8 cellular contexts compared by ENCODE assay signal in the genomic region with DNA sequence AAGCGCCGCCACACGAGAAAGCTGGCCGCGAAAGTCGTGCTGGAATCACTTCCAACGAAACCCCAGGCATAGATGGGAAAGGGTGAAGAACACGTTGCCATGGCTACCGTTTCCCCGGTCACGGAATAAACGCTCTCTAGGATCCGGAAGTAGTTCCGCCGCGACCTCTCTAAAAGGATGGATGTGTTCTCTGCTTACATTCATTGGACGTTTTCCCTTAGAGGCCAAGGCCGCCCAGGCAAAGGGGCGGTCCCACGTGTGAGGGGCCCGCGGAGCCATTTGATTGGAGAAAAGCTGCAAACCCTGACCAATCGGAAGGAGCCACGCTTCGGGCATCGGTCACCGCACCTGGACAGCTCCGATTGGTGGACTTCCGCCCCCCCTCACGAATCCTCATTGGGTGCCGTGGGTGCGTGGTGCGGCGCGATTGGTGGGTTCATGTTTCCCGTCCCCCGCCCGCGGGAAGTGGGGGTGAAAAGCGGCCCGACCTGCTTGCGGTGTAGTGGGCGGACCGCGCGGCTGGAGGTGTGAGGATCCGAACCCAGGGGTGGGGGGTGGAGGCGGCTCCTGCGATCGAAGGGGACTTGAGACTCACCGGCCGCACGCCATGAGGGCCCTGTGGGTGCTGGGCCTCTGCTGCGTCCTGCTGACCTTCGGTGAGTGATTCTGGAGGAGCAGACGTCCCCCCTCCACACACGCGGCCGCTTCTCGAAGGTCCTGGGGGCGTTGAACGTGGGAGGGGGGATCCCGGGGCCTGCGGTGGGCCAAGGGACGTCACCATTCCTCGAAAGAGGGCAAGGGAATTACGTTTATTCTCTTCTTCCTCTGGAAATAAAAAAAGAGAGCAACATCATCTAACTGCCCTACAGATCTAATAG. TPM values are rescaled to one million over a fixed set of nuclear protein-coding genes. Genes with fewer than 3 reads are reported as not detected.
DNase-seq lines count a peak whose midpoint lies in the region; ATAC-seq, FAIRE-seq and TF ChIP-seq lines count a peak whose summit lies in the region.

A gene (plus strand): TSS at position 502 of the 878 bp plus-strand sequence. CDS start 106 bp downstream, at position 608.

- H3K36me3 ChIP-seq in Loucy (ENCODE audit: insufficient read depth, low read length): peaks cover 30% of the 10 kb centered on the region

- H3K4me1 ChIP-seq in Loucy (ENCODE audit: insufficient read depth, low read length, poor library complexity, severe bottlenecking): peaks cover 46% of the 10 kb centered on the region

- peak within 1 kb of the TSS; percentile 95 for H3K4me2 ChIP-seq in Loucy (ENCODE audit: low read depth, low read length, poor library complexity, severe bottlenecking)

- peak within 1 kb of the TSS; percentile 99 for H3K9ac ChIP-seq in Loucy (ENCODE audit: low read depth, low read length, poor library complexity, severe bottlenecking)

- H2AFZ ChIP-seq in Loucy (ENCODE audit: low read length): peak within 1 kb of the TSS; percentile 90

- peaks cover 6% of the 10 kb centered on the region for H3K27me3 ChIP-seq in Loucy (ENCODE audit: insufficient read depth, low read length, poor library complexity, severe bottlenecking)

- H3K9me3 Mint-ChIP-seq in naive thymus-derived CD8-positive, alpha-beta T cell: no peaks in the 10 kb centered on the region

- ATAC-seq in naive thymus-derived CD8-positive, alpha-beta T cell: peak; percentile 76 to 77

- peak; percentile 94 for TF ChIP-seq POLR2A in H54 (IDR thresholded peaks at IDR 0.05; ENCODE audit: low read depth, low read length)
- peak; percentile 89 for TF ChIP-seq POLR2A in Raji (IDR thresholded peaks at IDR 0.05; ENCODE audit: insufficient read depth, low read depth, low read length)

- peak; percentile 98 for FAIRE-seq in H54 (lab: Jason Lieb, UNC)

- H3K9me3 ChIP-seq in Loucy (ENCODE audit: insufficient read depth, low read depth, low read length): no peaks in the 10 kb centered on the region

- peaks cover 0 to 36% (median 20%) of the 10 kb centered on the region in 3 donors for H3K36me3 Mint-ChIP-seq in naive thymus-derived CD8-positive, alpha-beta T cell

- no peak for TF ChIP-seq CTCF in Loucy (conservative IDR thresholded peaks at IDR 0.05; ENCODE audit: low read length)
- TF ChIP-seq CTCF in fibroblast of mammary gland (conservative IDR thresholded peaks at IDR 0.05; ENCODE audit: control insufficient read depth, insufficient read depth, low read depth, low read length): no peak

- peak within 1 kb of the TSS; percentile 97 to 100 (median 100) for H3K27ac Mint-ChIP-seq in naive thymus-derived CD8-positive, alpha-beta T cell

- peak; percentile 100 for DNase-seq in EL
- DNase-seq in H54 (ENCODE audit: insufficient read length, low spot score): peak; percentile 92
- DNase-seq in activated T-helper 9 cell treated with anti-CD3 and anti-CD28 coated beads, Interleukin-2, amount 50 U/mL, for 16 hours (ENCODE audit: low read depth): peak; percentile 100
- DNase-seq in fibroblast of mammary gland (ENCODE audit: low read depth): peak; percentile 100
- peak; percentile 96 to 100 (median 100) for DNase-seq in naive thymus-derived CD8-positive, alpha-beta T cell
- peak; percentile 99 to 100 (median 99) for DNase-seq in stimulated activated naive CD4-positive, alpha-beta T cell (lab: John Stamatoyannopoulos, UW)

- no peaks in the 10 kb centered on the region for H3K9me2 ChIP-seq in Loucy (replicated peaks; ENCODE audit: low read depth, low read length)

- H3K4me1 Mint-ChIP-seq in naive thymus-derived CD8-positive, alpha-beta T cell: peaks cover 31 to 73% (median 64%) of the 10 kb centered on the region in 4 donors

- peaks cover 50% of the 10 kb centered on the region for H3K79me2 ChIP-seq in Loucy (ENCODE audit: insufficient read depth, low read length)

- 0 out of 2 replicates have a peak, but pooled peaks cover 3% of the 10 kb centered on the region for H3F3A ChIP-seq in Loucy (ENCODE audit: low read depth)

- peaks cover 47% of the 10 kb centered on the region for H4K20me1 ChIP-seq in Loucy (ENCODE audit: insufficient read depth, low read length, poor library complexity, severe bottlenecking)

- peak within 1 kb of the TSS; percentile 83 to 98 (median 94) for H3K4me3 Mint-ChIP-seq in naive thymus-derived CD8-positive, alpha-beta T cell

- peak within 1 kb of the TSS; percentile 97 for H3K4me3 ChIP-seq in Loucy (ENCODE audit: low read length, poor library complexity, severe bottlenecking)
- H3K4me3 ChIP-seq in fibroblast of mammary gland (ENCODE audit: control insufficient read depth, low read depth, low read length): peak within 1 kb of the TSS; percentile 94

- peaks cover 0 to 4% (median 0%) of the 10 kb centered on the region in 5 donors for H3K27me3 Mint-ChIP-seq in naive thymus-derived CD8-positive, alpha-beta T cell

- POLR2A ChIA-PET in naive thymus-derived CD8-positive, alpha-beta T cell (lab: Charles Lee): interaction anchor here (0.6 to 5.3 kb wide), 35 partner anchors 8 to 1868 kb away, joined by 3 to 180 read pairs (median 6); a partner anchor contains a TSS

RNA-seq across cellular contexts. Expression of the gene that starts here (rescaled TPM):
- 100 to 1,000 TPM; 279 to 297 TPM for total RNA-seq in naive thymus-derived CD8-positive, alpha-beta T cell
- 100 to 1,000 TPM; 174 to 223 (median 206) TPM for polyA plus RNA-seq in naive thymus-derived CD8-positive, alpha-beta T cell

Comparison
In these comparisons a context has a peak if more than half of its experiments do, and no peak if none do; other contexts are left out.
1. Peak in every context shown above with its lines: DNase-seq, ATAC-seq and H3K4me3 ChIP-seq.